Comparison of ENCODE assay signal across 8 cellular contexts in the genomic region with DNA sequence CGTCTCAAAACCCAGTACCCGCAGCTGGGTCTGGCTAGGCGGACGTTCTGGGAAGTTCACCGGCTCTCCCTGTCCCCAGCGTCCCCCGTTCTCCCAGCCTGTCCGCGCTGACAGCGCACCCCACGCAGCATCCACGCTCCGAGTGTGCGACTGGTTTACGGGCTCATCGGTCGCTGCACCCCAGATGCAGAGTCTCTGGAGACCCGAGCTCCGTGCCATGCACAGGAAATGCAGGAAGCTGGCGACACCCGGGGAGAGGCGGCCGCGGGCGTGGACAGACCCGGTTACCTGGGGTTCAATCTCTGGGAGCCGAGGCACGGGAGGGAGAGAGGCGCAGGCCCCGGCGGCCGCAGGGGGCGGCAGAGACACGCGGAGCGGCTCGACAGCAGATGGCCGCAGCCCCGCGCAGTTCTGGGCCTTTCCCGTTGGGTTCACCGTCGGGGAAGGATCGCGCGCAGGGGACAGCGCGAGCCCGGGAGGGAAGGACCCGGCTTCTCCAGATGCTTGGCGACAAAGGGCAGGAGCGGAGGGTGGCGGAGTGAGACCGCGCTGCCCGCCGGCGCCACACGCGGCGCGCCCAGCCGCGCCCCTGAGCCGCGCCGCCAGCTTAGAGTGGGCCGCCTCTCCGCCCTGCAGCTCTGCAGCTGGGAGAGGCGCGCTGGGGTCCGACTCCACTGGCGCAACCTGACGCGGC.
A peak's percentile ranks its signal among the peaks of the same experiment; 100 is the strongest.
DNase-seq lines count a peak whose midpoint lies in the region; ATAC-seq lines count a peak whose summit lies in the region.

No MANE protein-coding gene starts in this region.

- peak; percentile 90 for DNase-seq in AG08395 (ENCODE audit: low spot score)
- DNase-seq in NCI-H526 (lab: John Stamatoyannopoulos, UW), result peak; percentile 8 to 74
- peak; percentile 73 to 80 for DNase-seq in activated CD4-positive, alpha-beta T cell treated with anti-CD3 and anti-CD28 coated beads, Interleukin-2, amount 50 U/mL, for 48 hours
- peak; percentile 81 for DNase-seq in ecto neural progenitor cell (ENCODE audit: low spot score)
- peak; percentile 80 for DNase-seq in medulla oblongata (ENCODE audit: extremely low spot score)
- DNase-seq in stimulated activated CD8-positive, alpha-beta memory T cell treated with anti-CD3 and anti-CD28 coated beads, Interleukin-12 subunit alpha, Interleukin-12 subunit beta, amount 100 ng/mL, for 24 hours (ENCODE audit: extremely low read depth), result peak; percentile 42

- ATAC-seq in GM18870 (IDR thresholded peaks at IDR 0.05; ENCODE audit: unreplicated experiment) (peak; percentile 67), HG03108 (IDR thresholded peaks at IDR 0.05; ENCODE audit: unreplicated experiment) (peak; percentile 76)

Comparison
In these comparisons a context has a peak if more than half of its experiments do, and no peak if none do; other contexts are left out.
1. Peak in every context shown above with its lines: DNase-seq and ATAC-seq.